Comparison of ENCODE assay signal across 8 cellular contexts in genomic region chr7:43112941-43113621, GRCh38. TPM values are rescaled to one million over a fixed set of nuclear protein-coding genes. Genes with fewer than 3 reads are reported as not detected.
DNase-seq lines count a peak whose midpoint lies in the region; TF ChIP-seq lines count a peak whose summit lies in the region.
"Had no signal": no experiment of that assay in that cellular context is flagged by ENCODE, and none has a peak within 500 bp of the region (broad histone marks: within the 10 kb centered on the region; RNA-seq: fewer than 3 reads in every experiment).

No MANE protein-coding gene starts in this region.

- H3K27me3 ChIP-seq in iPS-15b (ENCODE audit: control insufficient read depth, insufficient read depth, low read length) (peaks cover 32% of the 10 kb centered on the region), suprapubic skin (peaks cover 73% of the 10 kb centered on the region)

- DNase-seq in HFFc6 = no peak
- peak in 1 of 2 donors; percentile 59 for DNase-seq in suprapubic skin (ENCODE audit: low spot score in 2 of 2)
- no peak for DNase-seq in GM19240 (ENCODE audit: insufficient read length, low spot score)
- DNase-seq in SKM-1 (lab: John Stamatoyannopoulos, UW; ENCODE audit: unreplicated experiment) = no peak
- no peak for DNase-seq in activated naive CD4-positive, alpha-beta T cell (lab: John Stamatoyannopoulos, UW)

- H3K4me1 Mint-ChIP-seq in HFFc6 (ENCODE audit: low read depth) = peaks cover 28% of the 10 kb centered on the region

- H3K27me3 Mint-ChIP-seq in HFFc6 (ENCODE audit: insufficient read depth) = peaks cover 23% of the 10 kb centered on the region

- H3K4me1 ChIP-seq in iPS-15b (ENCODE audit: control insufficient read depth, insufficient read depth, low read length) = peaks cover 17% of the 10 kb centered on the region
- peaks cover 22% of the 10 kb centered on the region for H3K4me1 ChIP-seq in suprapubic skin

- H3K27ac ChIP-seq in angular gyrus (ENCODE audit: low read depth, low read length) = peak overlapping the region; percentile 63
- no peak overlapping the region for H3K27ac ChIP-seq in suprapubic skin

- TF ChIP-seq POLR2A in suprapubic skin (IDR thresholded peaks at IDR 0.05) = no peak

- 2% methylated on average over 18 of the region's 64 CpGs for WGBS in suprapubic skin

- H3K36me3 Mint-ChIP-seq in HFFc6 (ENCODE audit: low read depth) = no peaks in the 10 kb centered on the region

- H3K4me3 ChIP-seq in iPS-15b (ENCODE audit: low read depth, low read length) (peak overlapping the region; percentile 78), suprapubic skin (peak overlapping the region; percentile 47)

- no peak for TF ChIP-seq CTCF in HFFc6 (IDR thresholded peaks at IDR 0.05)
- no peak for TF ChIP-seq CTCF in suprapubic skin (IDR thresholded peaks at IDR 0.05)

- H3K27ac Mint-ChIP-seq in HFFc6 = no peak overlapping the region

- H3K9ac ChIP-seq in iPS-15b (ENCODE audit: low read depth, low read length) = no peak overlapping the region

- H3K9me3 ChIP-seq in iPS-15b (ENCODE audit: control insufficient read depth, insufficient read depth, low read length) (no peaks in the 10 kb centered on the region), suprapubic skin (no peaks in the 10 kb centered on the region)

- no peaks in the 10 kb centered on the region for H3K9me3 Mint-ChIP-seq in HFFc6

- H3K36me3 ChIP-seq in iPS-15b (ENCODE audit: control insufficient read depth, insufficient read depth, low read length) (no peaks in the 10 kb centered on the region), suprapubic skin (no peaks in the 10 kb centered on the region)

- no peak for TF ChIP-seq EP300 in suprapubic skin (IDR thresholded peaks at IDR 0.05)

- peak overlapping the region; percentile 85 for H3K4me3 Mint-ChIP-seq in HFFc6

RNA-seq across cellular contexts. Expression of gene HECW1, which starts 0.6 kb away (rescaled TPM):
- 1 to 10 TPM; 3.4 to 6.5 (median 5.3) TPM for total RNA-seq in HFFc6 (2021; fragmentation: NEBNext Ultra II Directional; extraction: Animal tissue kit (Norgen Biotek cat#: 25700))
- under 1 TPM in 3 of 4 donors, not detected in 1; 0.17 to 0.73 (median 0.32) TPM for total RNA-seq in suprapubic skin
- total RNA-seq: skeletal muscle tissue had no signal
